In the genomic region with DNA sequence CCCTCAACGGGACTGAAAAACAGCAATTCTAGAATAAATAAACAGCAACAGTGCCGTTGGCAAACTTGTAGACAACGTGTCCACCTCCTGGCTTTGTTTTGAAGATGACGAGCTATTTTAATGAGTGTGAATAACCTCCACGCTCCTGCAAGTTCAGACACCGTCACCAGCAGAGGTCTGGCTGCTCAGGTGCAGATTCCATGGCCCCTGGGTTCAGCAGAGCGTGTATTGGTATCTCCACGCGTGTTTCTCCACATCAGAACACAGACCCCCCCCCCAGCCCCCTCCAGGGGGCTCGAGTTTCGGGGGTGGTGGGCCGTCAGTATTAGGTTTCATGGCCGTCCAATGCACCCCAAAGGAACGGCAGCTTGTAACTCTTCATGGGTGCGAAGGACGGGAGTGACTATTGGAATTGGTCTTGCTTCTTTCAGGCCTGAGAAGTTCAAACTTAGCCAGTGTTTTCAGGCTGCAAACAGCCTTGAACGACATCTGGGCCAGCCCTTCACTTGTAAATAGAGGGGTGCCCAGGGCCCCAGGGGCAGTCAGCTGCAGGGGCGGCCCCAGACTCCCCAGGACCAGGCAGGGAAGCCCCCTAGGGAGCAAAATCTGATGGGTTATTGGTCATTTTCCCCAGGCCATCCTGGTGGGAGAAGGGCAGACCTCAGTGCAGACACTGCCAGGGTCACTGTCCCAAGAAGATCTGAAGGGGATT, we compare ENCODE assay signal across 16 cellular contexts.
"Had no signal": no experiment of that assay in that cellular context is flagged by ENCODE, and none has a peak within 500 bp of the region (broad histone marks: within the 10 kb centered on the region; RNA-seq: fewer than 3 reads in every experiment).

No MANE protein-coding gene starts in this region.

- H3K4me1 Mint-ChIP-seq: mesothelial cell of epicardium had no signal

- H3K27me3 Mint-ChIP-seq: natural killer cell treated with Interleukin-12 subunit alpha and Interleukin-12 subunit beta and Interleukin-15 and Interleukin-18, amount 100 ng/mL, for 72 hours had no signal

- H3K9me3 Mint-ChIP-seq: mesothelial cell of epicardium; natural killer cell treated with Interleukin-12 subunit alpha and Interleukin-12 subunit beta and Interleukin-15 and Interleukin-18, amount 100 ng/mL, for 72 hours; neural progenitor cell; type B pancreatic cell had no signal

- ATAC-seq: foreskin keratinocyte; natural killer cell treated with Interleukin-12 subunit alpha and Interleukin-12 subunit beta and Interleukin-15 and Interleukin-18, amount 100 ng/mL, for 72 hours had no signal

- H3K4me1 ChIP-seq: colonic mucosa, foreskin keratinocyte, right atrium auricular region had no signal

- H3K9me3 ChIP-seq: colonic mucosa, right atrium auricular region had no signal

- H3K27me3 ChIP-seq: colonic mucosa, foreskin keratinocyte, right atrium auricular region had no signal

- DNase-seq: cerebellar nuclear complex; colonic mucosa; dermis blood vessel endothelial cell; foreskin keratinocyte; head of caudate nucleus; nucleus accumbens; small intestine; stimulated activated CD4-positive, alpha-beta T cell treated with anti-CD3 and anti-CD28 coated beads, Interleukin-2, amount 100 ng/mL, for 48 hours; stimulated activated naive CD4-positive, alpha-beta T cell treated with Interleukin-2 at 50 U/mL for 16 hours had no signal

- H3K36me3 ChIP-seq: colonic mucosa, neural progenitor cell, right atrium auricular region had no signal

- H3K4me3 ChIP-seq: colonic mucosa, hepatocyte, neural progenitor cell, right atrium auricular region had no signal

- H3K36me3 Mint-ChIP-seq: mesothelial cell of epicardium; natural killer cell treated with Interleukin-12 subunit alpha and Interleukin-12 subunit beta and Interleukin-15 and Interleukin-18, amount 100 ng/mL, for 72 hours; neural progenitor cell; type B pancreatic cell had no signal

- H3K4me2 ChIP-seq: hepatocyte, neural progenitor cell had no signal

- H3K4me3 Mint-ChIP-seq: mesothelial cell of epicardium; natural killer cell treated with Interleukin-12 subunit alpha and Interleukin-12 subunit beta and Interleukin-15 and Interleukin-18, amount 100 ng/mL, for 72 hours; type B pancreatic cell had no signal

- H3K27ac Mint-ChIP-seq: mesothelial cell of epicardium; natural killer cell treated with Interleukin-12 subunit alpha and Interleukin-12 subunit beta and Interleukin-15 and Interleukin-18, amount 100 ng/mL, for 72 hours; neural progenitor cell; type B pancreatic cell had no signal

- H3K27ac ChIP-seq: colonic mucosa, foreskin keratinocyte, hepatocyte, neural progenitor cell, right atrium auricular region had no signal

- FAIRE-seq: small intestine, urothelium cell line had no signal

- H3K9ac ChIP-seq: neural progenitor cell had no signal
